ENCODE assay signal across 8 cellular contexts in genomic region chr7:74094224-74095095, GRCh38. TPM values are rescaled to one million over a fixed set of nuclear protein-coding genes. Genes with fewer than 3 reads are reported as not detected.
DNase-seq lines count a peak whose midpoint lies in the region; ATAC-seq and TF ChIP-seq lines count a peak whose summit lies in the region.

No MANE protein-coding gene starts in this region.

- H3K27me3 ChIP-seq in OCI-LY1 (ENCODE audit: insufficient read depth, low read length) = no peaks in the 10 kb centered on the region
- H3K27me3 ChIP-seq in fibroblast of lung (ENCODE audit: control insufficient read depth, insufficient read depth, low read length) = no peaks in the 10 kb centered on the region

- no peaks in the 10 kb centered on the region for H3K79me2 ChIP-seq in OCI-LY1 (ENCODE audit: insufficient read depth, low read length)
- H3K79me2 ChIP-seq in fibroblast of lung (ENCODE audit: control insufficient read depth, insufficient read depth, low read length) = peaks cover 3% of the 10 kb centered on the region

- H3K36me3 ChIP-seq in OCI-LY1 (ENCODE audit: insufficient read depth, low read length) (peaks cover 28% of the 10 kb centered on the region), fibroblast of lung (ENCODE audit: control insufficient read depth, insufficient read depth, low read length) (peaks cover 11% of the 10 kb centered on the region)

- peak; percentile 48 for ATAC-seq in HG02678 (IDR thresholded peaks at IDR 0.05; ENCODE audit: unreplicated experiment)
- peak; percentile 85 for ATAC-seq in stimulated activated naive CD8-positive, alpha-beta T cell treated with anti-CD3 and anti-CD28 coated beads, Interleukin-15, Interleukin-2, amounts not matched to agents 100 U/mL and 50 U/mL, for 24 hours

- H3K27me3 Mint-ChIP-seq in nephron (ENCODE audit: low read depth) = no peaks in the 10 kb centered on the region

- peaks cover 19% of the 10 kb centered on the region for H3K4me1 Mint-ChIP-seq in nephron

- H3K9me3 ChIP-seq in OCI-LY1 (ENCODE audit: low read length) = no peaks in the 10 kb centered on the region
- H3K9me3 ChIP-seq in fibroblast of lung (ENCODE audit: control insufficient read depth, insufficient read depth, low read depth, low read length) = no peaks in the 10 kb centered on the region

- H3K36me3 Mint-ChIP-seq in nephron (ENCODE audit: low read depth) = peaks cover 19% of the 10 kb centered on the region

- H3K27ac Mint-ChIP-seq in nephron = peak overlapping the region; percentile 81 to 94 (median 90)

- peak overlapping the region; percentile 91 for H3K27ac ChIP-seq in OCI-LY1 (ENCODE audit: low read depth, low read length, poor library complexity, severe bottlenecking)
- peak overlapping the region; percentile 82 for H3K27ac ChIP-seq in fibroblast of lung (ENCODE audit: insufficient read depth, low read length)

- no peaks in the 10 kb centered on the region for H3K9me2 ChIP-seq in OCI-LY1 (ENCODE audit: low read depth, low read length)

- H3K4me3 ChIP-seq in OCI-LY1 (ENCODE audit: low read depth, low read length, poor library complexity, severe bottlenecking) (peak overlapping the region; percentile 64), fibroblast of lung (replicated peaks in 1 of 4; ENCODE audit: control extremely low read depth in 1 of 4, insufficient read depth in 1 of 4, low read depth in 3 of 4, low read length in 4 of 4) (peak overlapping the region in 3 of 4 experiments; percentile 6 to 42 (median 26))

- H3K4me1 ChIP-seq in OCI-LY1 (ENCODE audit: insufficient read depth, low read length, severe bottlenecking) (peaks cover 38% of the 10 kb centered on the region), fibroblast of lung (ENCODE audit: control insufficient read depth, extremely low read depth, insufficient read depth, low read length) (peaks cover 27% of the 10 kb centered on the region)

- H2AFZ ChIP-seq in OCI-LY1 (ENCODE audit: low read length) = no peak overlapping the region
- H2AFZ ChIP-seq in fibroblast of lung (ENCODE audit: low read length) = no peak overlapping the region

- 0 out of 2 replicates have a peak, but pooled peaks cover 5% of the 10 kb centered on the region for H3F3A ChIP-seq in OCI-LY1 (ENCODE audit: insufficient read depth, low read length)

- H3K4me2 ChIP-seq in OCI-LY1 (ENCODE audit: low read length) (peak overlapping the region; percentile 78), fibroblast of lung (ENCODE audit: extremely low read depth, insufficient read depth, low read length) (peak overlapping the region; percentile 59)

- peak overlapping the region; percentile 80 to 82 (median 81) for H3K4me3 Mint-ChIP-seq in nephron

- H3K9ac ChIP-seq in OCI-LY1 (ENCODE audit: low read length) = peak overlapping the region; percentile 66
- peak overlapping the region; percentile 51 for H3K9ac ChIP-seq in fibroblast of lung (ENCODE audit: insufficient read depth, low read length)

- H3K9me3 Mint-ChIP-seq in nephron = no peaks in the 10 kb centered on the region

- 0 out of 2 replicates have a peak, but pooled peaks have one; percentile 8 for TF ChIP-seq CTCF in GM12874 (IDR thresholded peaks at IDR 0.05; ENCODE audit: insufficient read depth, low read depth, low read length)
- TF ChIP-seq CTCF in OCI-LY1 (IDR thresholded peaks at IDR 0.05; ENCODE audit: low read length) = 0 out of 2 replicates have a peak, but pooled peaks have one; percentile 5
- no peak for TF ChIP-seq CTCF in fibroblast of lung (conservative IDR thresholded peaks at IDR 0.05 in 1 of 2, IDR thresholded peaks at IDR 0.05 in 1 of 2; ENCODE audit: low read depth in 1 of 2, low read length in 2 of 2)
- no peak for TF ChIP-seq CTCF in nephron (IDR thresholded peaks at IDR 0.05; ENCODE audit: unreplicated experiment in 3 of 3)

- no peaks in the 10 kb centered on the region for H4K20me1 ChIP-seq in OCI-LY1 (ENCODE audit: insufficient read depth, low read length)
- no peaks in the 10 kb centered on the region for H4K20me1 ChIP-seq in fibroblast of lung (ENCODE audit: control insufficient read depth, extremely low read depth, insufficient read depth, low read length)

- peak; percentile 71 for DNase-seq in activated T-cell treated with anti-CD3 and anti-CD28 coated beads, Interleukin-2, amount 50 U/mL, for 1 hour
- peak; percentile 89 to 97 for DNase-seq in fibroblast of lung (ENCODE audit: low read depth in 2 of 2)
- peak; percentile 83 for DNase-seq in stimulated activated naive CD8-positive, alpha-beta T cell treated with anti-CD3 and anti-CD28 coated beads, Interleukin-15, Interleukin-2, amounts not matched to agents 100 U/mL and 50 U/mL, for 24 hours
- DNase-seq in NCI-H1417 (lab: John Stamatoyannopoulos, UW) = no peak

RNA-seq across cellular contexts. Expression of gene LIMK1, which starts 10.9 kb away (rescaled TPM):
- total RNA-seq in fibroblast of lung = 14.9 and 22.5 TPM in 2 replicates
- 22.5 and 40.2 TPM in 2 replicates for polyA plus RNA-seq in fibroblast of lung
- 31.6 and 53.2 TPM in 2 replicates for polyA plus RNA-seq in fibroblast of lung (2012)
- 400 and 624 TPM in 2 replicates for polyA minus RNA-seq in fibroblast of lung (ENCODE audit: low replicate concordance)

Comparison
In these comparisons a context has a peak if more than half of its experiments do, and no peak if none do; other contexts are left out.
1. CTCF ChIP-seq: peak in GM12874 (single experiment) and OCI-LY1 (single experiment); none in fibroblast of lung (0 of 2) and nephron (0 of 3).
2. DNase-seq: peak in activated T-cell treated with anti-CD3 and anti-CD28 coated beads, Interleukin-2, amount 50 U/mL, for 1 hour (single experiment), fibroblast of lung (2 of 2) and stimulated activated naive CD8-positive, alpha-beta T cell treated with anti-CD3 and anti-CD28 coated beads, Interleukin-15, Interleukin-2, amounts not matched to agents 100 U/mL and 50 U/mL, for 24 hours (single experiment); none in NCI-H1417 (0 of 3).